Comparison of ENCODE assay signal across 1 cellular context in genomic region chr14:69612014-69612758, GRCh38.
A peak's percentile ranks its signal among the peaks of the same experiment; 100 is the strongest.
TF ChIP-seq lines count a peak whose summit lies in the region.

No MANE protein-coding gene starts in this region.

TF ChIP-seq in HEK293, 187 proteins besides CTCF, POLR2A, EP300 and RAD21 (continued from another document):
- TF ChIP-seq ZBTB11 (tag by site-specific recombination; conservative IDR thresholded peaks at IDR 0.05; ENCODE audit: low read depth) = peak; percentile 42
- TF ChIP-seq ZNF221 (tag by site-specific recombination; IDR thresholded peaks at IDR 0.05; ENCODE audit: borderline replicate concordance) = no peak
- no peak for TF ChIP-seq ZNF239 (tag by site-specific recombination; IDR thresholded peaks at IDR 0.05)
- 0 out of 2 replicates have a peak, but pooled peaks have one; percentile 12 for TF ChIP-seq OSR2 (tag by site-specific recombination; IDR thresholded peaks at IDR 0.05)
- TF ChIP-seq KLF9 (tag by site-specific recombination; IDR thresholded peaks at IDR 0.05; ENCODE audit: low read depth) = no peak
- no peak for TF ChIP-seq ATF2 (tag by site-specific recombination; IDR thresholded peaks at IDR 0.05; ENCODE audit: low read depth)
- TF ChIP-seq ZNF658 (tag by site-specific recombination; IDR thresholded peaks at IDR 0.05) = no peak
- TF ChIP-seq, protein P1, sequence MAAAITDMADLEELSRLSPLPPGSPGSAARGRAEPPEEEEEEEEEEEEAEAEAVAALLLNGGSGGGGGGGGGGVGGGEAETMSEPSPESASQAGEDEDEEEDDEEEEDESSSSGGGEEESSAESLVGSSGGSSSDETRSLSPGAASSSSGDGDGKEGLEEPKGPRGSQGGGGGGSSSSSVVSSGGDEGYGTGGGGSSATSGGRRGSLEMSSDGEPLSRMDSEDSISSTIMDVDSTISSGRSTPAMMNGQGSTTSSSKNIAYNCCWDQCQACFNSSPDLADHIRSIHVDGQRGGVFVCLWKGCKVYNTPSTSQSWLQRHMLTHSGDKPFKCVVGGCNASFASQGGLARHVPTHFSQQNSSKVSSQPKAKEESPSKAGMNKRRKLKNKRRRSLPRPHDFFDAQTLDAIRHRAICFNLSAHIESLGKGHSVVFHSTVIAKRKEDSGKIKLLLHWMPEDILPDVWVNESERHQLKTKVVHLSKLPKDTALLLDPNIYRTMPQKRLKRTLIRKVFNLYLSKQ (tag by site-specific recombination; IDR thresholded peaks at IDR 0.05; ENCODE audit: borderline replicate concordance) = no peak
- TF ChIP-seq ZNF488 (tag by site-specific recombination; IDR thresholded peaks at IDR 0.05) = no peak
- TF ChIP-seq ZNF777 (tag by site-specific recombination; IDR thresholded peaks at IDR 0.05; ENCODE audit: borderline replicate concordance) = no peak
- TF ChIP-seq REPIN1 (tag by site-specific recombination; IDR thresholded peaks at IDR 0.05; ENCODE audit: low read depth) = no peak
- TF ChIP-seq MZF1 (tag by site-specific recombination; IDR thresholded peaks at IDR 0.05; ENCODE audit: borderline replicate concordance) = no peak
- TF ChIP-seq ZBTB26 (tag by site-specific recombination; optimal IDR thresholded peaks at IDR 0.05) = peak; percentile 52
- no peak for TF ChIP-seq ZNF76 (tag by site-specific recombination; IDR thresholded peaks at IDR 0.05; ENCODE audit: borderline replicate concordance, low read depth)
- TF ChIP-seq KLF16 (tag by site-specific recombination; IDR thresholded peaks at IDR 0.05) = no peak
- no peak for TF ChIP-seq ZNF148 (tag by site-specific recombination; IDR thresholded peaks at IDR 0.05; ENCODE audit: borderline replicate concordance)
- no peak for TF ChIP-seq ZNF423 (tag by site-specific recombination; IDR thresholded peaks at IDR 0.05)
- no peak for TF ChIP-seq ZNF677 (tag by site-specific recombination; IDR thresholded peaks at IDR 0.05)
- TF ChIP-seq IKZF3 (tag by site-specific recombination; IDR thresholded peaks at IDR 0.05) = no peak
- TF ChIP-seq, protein P2, sequence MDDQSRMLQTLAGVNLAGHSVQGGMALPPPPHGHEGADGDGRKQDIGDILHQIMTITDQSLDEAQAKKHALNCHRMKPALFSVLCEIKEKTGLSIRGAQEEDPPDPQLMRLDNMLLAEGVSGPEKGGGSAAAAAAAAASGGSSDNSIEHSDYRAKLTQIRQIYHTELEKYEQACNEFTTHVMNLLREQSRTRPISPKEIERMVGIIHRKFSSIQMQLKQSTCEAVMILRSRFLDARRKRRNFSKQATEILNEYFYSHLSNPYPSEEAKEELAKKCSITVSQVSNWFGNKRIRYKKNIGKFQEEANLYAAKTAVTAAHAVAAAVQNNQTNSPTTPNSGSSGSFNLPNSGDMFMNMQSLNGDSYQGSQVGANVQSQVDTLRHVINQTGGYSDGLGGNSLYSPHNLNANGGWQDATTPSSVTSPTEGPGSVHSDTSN (CRISPR knock-in tag; IDR thresholded peaks at IDR 0.05) = no peak
- TF ChIP-seq, protein P3, sequence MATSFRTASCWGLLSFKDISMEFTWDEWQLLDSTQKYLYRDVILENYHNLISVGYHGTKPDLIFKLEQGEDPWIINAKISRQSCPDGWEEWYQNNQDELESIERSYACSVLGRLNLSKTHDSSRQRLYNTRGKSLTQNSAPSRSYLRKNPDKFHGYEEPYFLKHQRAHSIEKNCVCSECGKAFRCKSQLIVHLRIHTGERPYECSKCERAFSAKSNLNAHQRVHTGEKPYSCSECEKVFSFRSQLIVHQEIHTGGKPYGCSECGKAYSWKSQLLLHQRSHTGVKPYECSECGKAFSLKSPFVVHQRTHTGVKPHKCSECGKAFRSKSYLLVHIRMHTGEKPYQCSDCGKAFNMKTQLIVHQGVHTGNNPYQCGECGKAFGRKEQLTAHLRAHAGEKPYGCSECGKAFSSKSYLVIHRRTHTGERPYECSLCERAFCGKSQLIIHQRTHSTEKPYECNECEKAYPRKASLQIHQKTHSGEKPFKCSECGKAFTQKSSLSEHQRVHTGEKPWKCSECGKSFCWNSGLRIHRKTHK (tag by site-specific recombination; IDR thresholded peaks at IDR 0.05) = no peak
- no peak for TF ChIP-seq KLF8 (tag by site-specific recombination; IDR thresholded peaks at IDR 0.05)
- no peak for TF ChIP-seq GLIS1 (tag by site-specific recombination; IDR thresholded peaks at IDR 0.05)
- TF ChIP-seq ZBTB10 (tag by site-specific recombination; IDR thresholded peaks at IDR 0.05) = no peak
- TF ChIP-seq ZNF133 (tag by site-specific recombination; IDR thresholded peaks at IDR 0.05) = no peak
- TF ChIP-seq ZNF791 (tag by site-specific recombination; IDR thresholded peaks at IDR 0.05) = no peak
- TF ChIP-seq EGR2 (tag by site-specific recombination; IDR thresholded peaks at IDR 0.05; ENCODE audit: low read depth) = no peak
- no peak for TF ChIP-seq ZFP37 (tag by site-specific recombination; IDR thresholded peaks at IDR 0.05)
- TF ChIP-seq ZNF341 (tag by site-specific recombination; IDR thresholded peaks at IDR 0.05; ENCODE audit: low read depth) = peak; percentile 82
- no peak for TF ChIP-seq ZNF792 (tag by site-specific recombination; IDR thresholded peaks at IDR 0.05)
- peak; percentile 51 for TF ChIP-seq SP2 (tag by site-specific recombination; IDR thresholded peaks at IDR 0.05)
- TF ChIP-seq ZNF132 (tag by site-specific recombination; IDR thresholded peaks at IDR 0.05; ENCODE audit: borderline replicate concordance) = no peak
- no peak for TF ChIP-seq ZNF530 (tag by site-specific recombination; IDR thresholded peaks at IDR 0.05; ENCODE audit: low read depth)
- no peak for TF ChIP-seq YY1 (tag by site-specific recombination; IDR thresholded peaks at IDR 0.05)
- TF ChIP-seq ZNF175 (tag by site-specific recombination; IDR thresholded peaks at IDR 0.05) = no peak
- no peak for TF ChIP-seq ZNF501 (tag by site-specific recombination; IDR thresholded peaks at IDR 0.05)
- no peak for TF ChIP-seq ZNF529 (tag by site-specific recombination; IDR thresholded peaks at IDR 0.05; ENCODE audit: insufficient replicate concordance)
- no peak for TF ChIP-seq ZNF23 (tag by site-specific recombination; IDR thresholded peaks at IDR 0.05; ENCODE audit: borderline replicate concordance)
- TF ChIP-seq, protein P4, sequence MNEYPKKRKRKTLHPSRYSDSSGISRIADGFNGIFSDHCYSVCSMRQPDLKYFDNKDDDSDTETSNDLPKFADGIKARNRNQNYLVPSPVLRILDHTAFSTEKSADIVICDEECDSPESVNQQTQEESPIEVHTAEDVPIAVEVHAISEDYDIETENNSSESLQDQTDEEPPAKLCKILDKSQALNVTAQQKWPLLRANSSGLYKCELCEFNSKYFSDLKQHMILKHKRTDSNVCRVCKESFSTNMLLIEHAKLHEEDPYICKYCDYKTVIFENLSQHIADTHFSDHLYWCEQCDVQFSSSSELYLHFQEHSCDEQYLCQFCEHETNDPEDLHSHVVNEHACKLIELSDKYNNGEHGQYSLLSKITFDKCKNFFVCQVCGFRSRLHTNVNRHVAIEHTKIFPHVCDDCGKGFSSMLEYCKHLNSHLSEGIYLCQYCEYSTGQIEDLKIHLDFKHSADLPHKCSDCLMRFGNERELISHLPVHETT (tag by site-specific recombination; IDR thresholded peaks at IDR 0.05) = no peak
- TF ChIP-seq GFI1B (tag by site-specific recombination; IDR thresholded peaks at IDR 0.05) = no peak
TF ChIP-seq in HEK293: peak in this region for 8.
